Comparison of ENCODE assay signal across 13 cellular contexts in the genomic region with DNA sequence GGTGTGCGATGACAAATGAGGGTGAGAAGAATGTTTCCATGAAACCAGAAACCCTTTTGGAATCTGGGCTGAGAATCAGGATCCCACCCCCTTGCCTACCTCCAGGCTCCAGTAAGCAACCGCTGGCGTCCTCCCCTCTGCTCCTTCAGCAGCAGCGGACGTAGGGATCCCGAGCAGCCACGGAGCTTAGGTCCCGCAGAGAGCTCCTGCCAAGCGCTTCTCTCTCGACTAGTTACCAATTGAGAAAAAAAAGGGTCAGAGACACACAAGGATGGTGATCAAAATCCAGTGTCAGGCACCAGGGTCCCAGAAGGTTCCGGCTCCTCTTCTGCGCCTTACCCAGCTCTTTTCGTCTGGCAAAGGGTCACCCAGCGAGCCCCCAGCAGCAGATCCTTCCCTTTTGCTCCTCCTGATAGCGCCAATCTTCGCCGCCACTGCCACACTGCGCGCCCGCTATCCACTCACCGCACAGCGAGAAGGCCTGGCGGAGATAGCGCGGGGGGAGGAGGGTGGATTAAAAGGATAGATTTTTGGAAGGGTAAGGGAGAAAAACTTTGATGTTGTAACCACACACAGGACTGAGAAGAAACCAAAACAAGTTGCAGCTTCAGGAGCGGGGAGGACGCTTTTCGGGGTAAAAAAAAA.
DNase-seq lines count a peak whose midpoint lies in the region; ATAC-seq and TF ChIP-seq lines count a peak whose summit lies in the region.
"Had no signal": no experiment of that assay in that cellular context is flagged by ENCODE, and none has a peak within 500 bp of the region (broad histone marks: within the 10 kb centered on the region; RNA-seq: fewer than 3 reads in every experiment).

No MANE protein-coding gene starts in this region.

- H3K9me3 ChIP-seq in lung (ENCODE audit: control insufficient read depth in 2 of 2, insufficient read depth in 1 of 2, low read length in 1 of 2): peaks cover 0 to 3% of the 10 kb centered on the region in 2 donors
- H3K9me3 ChIP-seq in testis: no peaks in the 10 kb centered on the region

- H3K4me1 ChIP-seq in lung (ENCODE audit: control insufficient read depth in 2 of 2, insufficient read depth in 2 of 2, low read length in 2 of 2) (peaks cover 0 to 6% of the 10 kb centered on the region in 2 donors), testis (no peaks in the 10 kb centered on the region)

- no peak for ATAC-seq in lung (ENCODE audit: insufficient read depth, low FRiP score)
- ATAC-seq in GM18873 (IDR thresholded peaks at IDR 0.05; ENCODE audit: low FRiP score, unreplicated experiment): no peak
- ATAC-seq: naive thymus-derived CD4-positive, alpha-beta T cell; stimulated activated naive B cell treated with anti-CD40 and anti-IgM and Interleukin-4, amounts not matched to agents 10 μg/mL and 1 μg/mL and 100 μg/mL, for 72 hours had no signal

- TF ChIP-seq CTCF in lung (IDR thresholded peaks at IDR 0.05; ENCODE audit: control extremely low read depth, extremely low read depth) (no peak), testis (IDR thresholded peaks at IDR 0.05) (no peak)

- intact Hi-C loops in testis (cut with DNase I; ENCODE audit: low total_unique reads): no loop called here

- H3K36me3 ChIP-seq in lung (ENCODE audit: control insufficient read depth in 2 of 2, insufficient read depth in 2 of 2, low read length in 2 of 2) (no peaks in the 10 kb centered on the region), testis (ENCODE audit: low read depth, missing control alignments) (no peaks in the 10 kb centered on the region)

- 2 to 4% methylated on average over 28 of the region's 28 CpGs for WGBS in lung, 2 donors
- 2 to 3% methylated on average over 28 of the region's 28 CpGs for WGBS in testis, 2 donors

- no peak for TF ChIP-seq POLR2A in testis (IDR thresholded peaks at IDR 0.05)

- H3K27me3 ChIP-seq in lung (ENCODE audit: control insufficient read depth, insufficient read depth): no peaks in the 10 kb centered on the region
- no peaks in the 10 kb centered on the region for H3K27me3 ChIP-seq in testis

- in situ Hi-C loops in KBM-7 (cut with MboI; ENCODE audit: low pct_unique_long_range_greater_than_20kb, low sequenced_read_pairs): no loop called here

- peak overlapping the region; percentile 6 for H3K4me3 ChIP-seq in lung
- peak overlapping the region in 1 of 2 donors; percentile 27 for H3K4me3 ChIP-seq in testis

- no peak overlapping the region for H3K27ac ChIP-seq in lung (ENCODE audit: low read depth in 1 of 2, low read length in 1 of 2)
- no peak overlapping the region for H3K27ac ChIP-seq in testis

- DNase-seq in OCI-M1 (lab: John Stamatoyannopoulos, UW) (peak; percentile 67), ecto neural progenitor cell (ENCODE audit: low spot score) (peak; percentile 65), lung (ENCODE audit: low spot score) (no peak), testis (peak; percentile 19), KBM-7 (no peak), T-helper 9 cell (no peak)
- DNase-seq: amniotic stem cell; COR-L47; HFFc6; naive thymus-derived CD4-positive, alpha-beta T cell; NCI-H2171; stimulated activated naive B cell treated with anti-CD40 and anti-IgM and Interleukin-4, amounts not matched to agents 10 μg/mL and 1 μg/mL and 100 μg/mL, for 72 hours had no signal

Comparison
In these comparisons a context has a peak if more than half of its experiments do, and no peak if none do; other contexts are left out.
1. DNase-seq: peak in OCI-M1 (single experiment), ecto neural progenitor cell (single experiment) and testis (single experiment); none in lung (single experiment), KBM-7 (single experiment) and T-helper 9 cell (single experiment).